ENCODE assay signal across 13 cellular contexts in genomic region chr9:119368179-119368578, GRCh38. TPM values are rescaled to one million over a fixed set of nuclear protein-coding genes. Genes with fewer than 3 reads are reported as not detected.
DNase-seq lines count a peak whose midpoint lies in the region; TF ChIP-seq lines count a peak whose summit lies in the region.
"Had no signal": no experiment of that assay in that cellular context is flagged by ENCODE, and none has a peak within 500 bp of the region (broad histone marks: within the 10 kb centered on the region; RNA-seq: fewer than 3 reads in every experiment).

No MANE protein-coding gene starts in this region.

- H2BK12ac ChIP-seq in mesenchymal stem cell (ENCODE audit: low read length in 2 of 2): no peak overlapping the region

- no peaks in the 10 kb centered on the region for H3K36me3 Mint-ChIP-seq in activated naive CD4-positive, alpha-beta T cell treated with anti-CD3 and anti-CD28 coated beads, Interleukin-2, amount 10 ng/mL, durations not matched to agents 7 days and 5 days
- peaks cover 3% of the 10 kb centered on the region for H3K36me3 Mint-ChIP-seq in activated naive CD4-positive, alpha-beta T cell treated with anti-CD3 and anti-CD28 coated beads for 36 hours (ENCODE audit: low read depth)
- H3K36me3 Mint-ChIP-seq: activated naive CD4-positive, alpha-beta T cell treated with anti-CD3 and anti-CD28 coated beads, Interleukin-2, amount 50 U/mL, for 24 hours had no signal

- DNase-seq in activated naive CD4-positive, alpha-beta T cell treated with anti-CD3 and anti-CD28 coated beads, Interleukin-2, amount 10 ng/mL, durations not matched to agents 7 days and 5 days: no peak
- DNase-seq in activated naive CD4-positive, alpha-beta T cell treated with anti-CD3 and anti-CD28 coated beads for 36 hours: no peak
- peak; percentile 80 for DNase-seq in cerebellar cortex (ENCODE audit: low spot score)
- DNase-seq in mesenchymal stem cell: no peak
- DNase-seq in tibial artery: no peak
- DNase-seq in LoVo (ENCODE audit: low spot score): no peak
- DNase-seq in MV-4-11 (lab: John Stamatoyannopoulos, UW): no peak
- DNase-seq in kidney glomerular epithelial cell (lab: John Stamatoyannopoulos, UW): no peak
- DNase-seq: activated CD8-positive, alpha-beta T cell treated with anti-CD3 and anti-CD28 coated beads, Interleukin-2, amount 10 ng/mL, durations not matched to agents 7 days and 5 days; dermis blood vessel endothelial cell; foreskin keratinocyte; stimulated activated CD8-positive, alpha-beta memory T cell treated with anti-CD3 and anti-CD28 coated beads, Interleukin-4, amount 100 ng/mL, for 48 hours had no signal

- no peak overlapping the region for H3K18ac ChIP-seq in mesenchymal stem cell (ENCODE audit: low read depth in 1 of 2, low read length in 2 of 2)

- H3K4me3 Mint-ChIP-seq in activated naive CD4-positive, alpha-beta T cell treated with anti-CD3 and anti-CD28 coated beads, Interleukin-2, amount 10 ng/mL, durations not matched to agents 7 days and 5 days: no peak overlapping the region
- H3K4me3 Mint-ChIP-seq in activated naive CD4-positive, alpha-beta T cell treated with anti-CD3 and anti-CD28 coated beads for 36 hours: no peak overlapping the region
- H3K4me3 Mint-ChIP-seq: activated CD8-positive, alpha-beta T cell treated with anti-CD3 and anti-CD28 coated beads, Interleukin-2, amount 10 ng/mL, durations not matched to agents 7 days and 5 days; activated naive CD4-positive, alpha-beta T cell treated with anti-CD3 and anti-CD28 coated beads, Interleukin-2, amount 50 U/mL, for 24 hours had no signal

- no peak overlapping the region for H3K14ac ChIP-seq in mesenchymal stem cell (ENCODE audit: low read length in 2 of 2)

- TF ChIP-seq CTCF in tibial artery (IDR thresholded peaks at IDR 0.05): no peak

- H3K36me3 ChIP-seq in mesenchymal stem cell (ENCODE audit: control insufficient read depth in 1 of 2, insufficient read depth in 2 of 2, low read depth in 1 of 2, low read length in 2 of 2): no peaks in the 10 kb centered on the region
- no peaks in the 10 kb centered on the region for H3K36me3 ChIP-seq in tibial artery

- H2BK120ac ChIP-seq in mesenchymal stem cell (ENCODE audit: low read depth, low read length): no peak overlapping the region

- no peaks in the 10 kb centered on the region for H3K79me1 ChIP-seq in mesenchymal stem cell (replicated peaks; ENCODE audit: low read length, poor library complexity, severe bottlenecking)

- peak overlapping the region; percentile 6 for H3K27ac Mint-ChIP-seq in activated naive CD4-positive, alpha-beta T cell treated with anti-CD3 and anti-CD28 coated beads, Interleukin-2, amount 10 ng/mL, durations not matched to agents 7 days and 5 days
- H3K27ac Mint-ChIP-seq in activated naive CD4-positive, alpha-beta T cell treated with anti-CD3 and anti-CD28 coated beads for 36 hours: no peak overlapping the region
- H3K27ac Mint-ChIP-seq: activated naive CD4-positive, alpha-beta T cell treated with anti-CD3 and anti-CD28 coated beads, Interleukin-2, amount 50 U/mL, for 24 hours had no signal

- no peak overlapping the region for H4K8ac ChIP-seq in mesenchymal stem cell (ENCODE audit: low read length)

- H3K4me2 ChIP-seq in mesenchymal stem cell (ENCODE audit: low read length, poor library complexity, severe bottlenecking): no peak overlapping the region

- H4K91ac ChIP-seq in mesenchymal stem cell (ENCODE audit: low read length): no peak overlapping the region

- H3K4me1 Mint-ChIP-seq in activated naive CD4-positive, alpha-beta T cell treated with anti-CD3 and anti-CD28 coated beads, Interleukin-2, amount 10 ng/mL, durations not matched to agents 7 days and 5 days: peaks cover 2% of the 10 kb centered on the region
- peaks cover 6% of the 10 kb centered on the region for H3K4me1 Mint-ChIP-seq in activated naive CD4-positive, alpha-beta T cell treated with anti-CD3 and anti-CD28 coated beads for 36 hours (ENCODE audit: low read depth)
- H3K4me1 Mint-ChIP-seq: activated naive CD4-positive, alpha-beta T cell treated with anti-CD3 and anti-CD28 coated beads, Interleukin-2, amount 50 U/mL, for 24 hours had no signal

- H3K23ac ChIP-seq in mesenchymal stem cell (ENCODE audit: low read length in 2 of 2): no peak overlapping the region

- peaks cover 37% of the 10 kb centered on the region for H3K27me3 Mint-ChIP-seq in activated naive CD4-positive, alpha-beta T cell treated with anti-CD3 and anti-CD28 coated beads, Interleukin-2, amount 10 ng/mL, durations not matched to agents 7 days and 5 days
- peaks cover 48% of the 10 kb centered on the region for H3K27me3 Mint-ChIP-seq in activated naive CD4-positive, alpha-beta T cell treated with anti-CD3 and anti-CD28 coated beads for 36 hours (ENCODE audit: low read depth)

- WGBS in mesenchymal stem cell: 3% methylated on average over 9 of the region's 10 CpGs

- CTCF ChIA-PET in activated naive CD4-positive, alpha-beta T cell treated with anti-CD3 and anti-CD28 coated beads, Interleukin-2, amount 10 ng/mL, durations not matched to agents 7 days and 5 days (lab: Charles Lee): no interaction called here
- CTCF ChIA-PET in activated naive CD4-positive, alpha-beta T cell treated with anti-CD3 and anti-CD28 coated beads for 36 hours (lab: Charles Lee): no interaction called here

- no peak overlapping the region for H2BK15ac ChIP-seq in mesenchymal stem cell (ENCODE audit: low read depth, poor library complexity, severe bottlenecking)

- no peak overlapping the region for H3K4ac ChIP-seq in mesenchymal stem cell (ENCODE audit: low read depth in 1 of 2, low read length in 2 of 2)

- no peak overlapping the region for H2AK5ac ChIP-seq in mesenchymal stem cell (ENCODE audit: low read length, severe bottlenecking)

- no peak overlapping the region for H2AFZ ChIP-seq in mesenchymal stem cell (ENCODE audit: low read depth, low read length)

- H3K9me3 Mint-ChIP-seq in activated naive CD4-positive, alpha-beta T cell treated with anti-CD3 and anti-CD28 coated beads, Interleukin-2, amount 10 ng/mL, durations not matched to agents 7 days and 5 days: peaks cover 3% of the 10 kb centered on the region
- H3K9me3 Mint-ChIP-seq in activated naive CD4-positive, alpha-beta T cell treated with anti-CD3 and anti-CD28 coated beads for 36 hours: peaks cover 9% of the 10 kb centered on the region

- peaks cover 14% of the 10 kb centered on the region for H3K4me1 ChIP-seq in mesenchymal stem cell (ENCODE audit: control insufficient read depth, insufficient read depth, low read depth, low read length)
- H3K4me1 ChIP-seq in tibial artery: peaks cover 0 to 13% (median 9%) of the 10 kb centered on the region in 4 donors
- H3K4me1 ChIP-seq: foreskin keratinocyte had no signal

- peak overlapping the region; percentile 83 for H3K9ac ChIP-seq in mesenchymal stem cell (ENCODE audit: low read length)

- H3K27ac ChIP-seq in mesenchymal stem cell (ENCODE audit: low read length, poor library complexity, severe bottlenecking): no peak overlapping the region
- no peak overlapping the region for H3K27ac ChIP-seq in tibial artery
- H3K27ac ChIP-seq: foreskin keratinocyte had no signal

- H3K9me3 ChIP-seq in mesenchymal stem cell (ENCODE audit: control insufficient read depth, low read length): no peaks in the 10 kb centered on the region
- H3K9me3 ChIP-seq in tibial artery: peaks cover 0 to 3% (median 0%) of the 10 kb centered on the region in 3 donors

- H3K27me3 ChIP-seq in mesenchymal stem cell (ENCODE audit: control insufficient read depth in 1 of 2, insufficient read depth in 1 of 2, low read length in 2 of 2) (peaks cover 15 to 42% of the 10 kb centered on the region in 2 experiments), tibial artery (peaks cover 5 to 44% of the 10 kb centered on the region in 2 donors)

- no peak overlapping the region for H2BK5ac ChIP-seq in mesenchymal stem cell (ENCODE audit: low read depth, low read length, poor library complexity, severe bottlenecking)

- peak overlapping the region in 1 of 2 experiments; percentile 83 for H3K4me3 ChIP-seq in mesenchymal stem cell (ENCODE audit: insufficient read depth in 1 of 2, low read depth in 1 of 2, low read length in 2 of 2)
- peak overlapping the region; percentile 29 to 47 for H3K4me3 ChIP-seq in tibial artery

- intact Hi-C loops in activated naive CD4-positive, alpha-beta T cell treated with anti-CD3 and anti-CD28 coated beads for 36 hours (cut with micrococcal nuclease): loop anchor here (10.0 kb wide), 1 partner anchor 1203 kb away; no protein-coding TSS in a partner anchor
- intact Hi-C loops in tibial artery (cut with DNase I; ENCODE audit: low total_unique reads): no loop called here

RNA-seq across cellular contexts. Expression of gene BRINP1, which starts 1.1 kb away (rescaled TPM):
- total RNA-seq in activated naive CD4-positive, alpha-beta T cell treated with anti-CD3 and anti-CD28 coated beads for 36 hours: not detected
- polyA plus RNA-seq in mesenchymal stem cell (2013, experiment 1 of 2): 0.01 TPM
- polyA plus RNA-seq in mesenchymal stem cell (2013, experiment 2 of 2): 0.01 TPM
- total RNA-seq: activated CD8-positive, alpha-beta T cell treated with anti-CD3 and anti-CD28 coated beads, Interleukin-2, amount 10 ng/mL, durations not matched to agents 7 days and 5 days; dermis blood vessel endothelial cell had no signal
